In the genomic region with DNA sequence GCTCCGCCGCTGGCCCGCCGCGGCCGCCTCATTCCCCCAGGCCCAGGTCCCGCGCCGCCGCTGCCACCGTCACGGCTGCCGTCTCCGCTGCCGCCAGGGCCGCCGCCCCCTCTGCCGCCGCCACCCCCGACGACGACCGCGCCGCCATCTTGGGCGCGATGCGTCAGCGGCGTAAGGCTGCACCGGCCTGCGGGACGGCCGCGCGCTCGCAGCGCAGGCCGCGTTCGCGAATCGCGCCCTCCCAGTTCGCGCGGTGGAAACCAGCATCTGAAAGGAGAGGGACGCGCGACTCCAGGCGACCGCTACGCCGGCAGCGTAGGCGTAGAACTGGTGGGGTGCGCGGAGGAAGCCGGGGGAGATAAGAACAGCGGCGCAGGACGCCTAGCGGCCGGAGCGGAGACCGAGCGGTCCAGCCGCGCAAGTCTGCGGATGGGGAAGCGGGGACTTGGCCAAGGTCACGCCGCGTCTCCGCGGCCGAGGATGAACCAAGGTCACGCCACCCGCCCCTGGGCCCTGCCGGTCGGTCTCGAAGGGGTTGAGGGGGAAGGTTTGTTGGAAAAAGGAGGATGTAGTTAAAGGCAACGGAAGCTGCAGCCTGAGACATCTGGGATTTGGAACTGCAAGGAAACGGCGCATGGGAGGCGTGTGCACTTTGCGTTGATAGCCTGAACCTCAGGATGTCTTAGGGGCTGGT, we compare ENCODE assay signal across 1 cellular context.
TF ChIP-seq lines count a peak whose summit lies in the region.

A gene (minus strand): TSS at position 173 of the 694 bp plus-strand sequence. CDS start 307 bp downstream, outside the sequence.

TF ChIP-seq in HEK293, 187 proteins besides CTCF, POLR2A, EP300 and RAD21 (continued from another document):
- TF ChIP-seq, protein P1, sequence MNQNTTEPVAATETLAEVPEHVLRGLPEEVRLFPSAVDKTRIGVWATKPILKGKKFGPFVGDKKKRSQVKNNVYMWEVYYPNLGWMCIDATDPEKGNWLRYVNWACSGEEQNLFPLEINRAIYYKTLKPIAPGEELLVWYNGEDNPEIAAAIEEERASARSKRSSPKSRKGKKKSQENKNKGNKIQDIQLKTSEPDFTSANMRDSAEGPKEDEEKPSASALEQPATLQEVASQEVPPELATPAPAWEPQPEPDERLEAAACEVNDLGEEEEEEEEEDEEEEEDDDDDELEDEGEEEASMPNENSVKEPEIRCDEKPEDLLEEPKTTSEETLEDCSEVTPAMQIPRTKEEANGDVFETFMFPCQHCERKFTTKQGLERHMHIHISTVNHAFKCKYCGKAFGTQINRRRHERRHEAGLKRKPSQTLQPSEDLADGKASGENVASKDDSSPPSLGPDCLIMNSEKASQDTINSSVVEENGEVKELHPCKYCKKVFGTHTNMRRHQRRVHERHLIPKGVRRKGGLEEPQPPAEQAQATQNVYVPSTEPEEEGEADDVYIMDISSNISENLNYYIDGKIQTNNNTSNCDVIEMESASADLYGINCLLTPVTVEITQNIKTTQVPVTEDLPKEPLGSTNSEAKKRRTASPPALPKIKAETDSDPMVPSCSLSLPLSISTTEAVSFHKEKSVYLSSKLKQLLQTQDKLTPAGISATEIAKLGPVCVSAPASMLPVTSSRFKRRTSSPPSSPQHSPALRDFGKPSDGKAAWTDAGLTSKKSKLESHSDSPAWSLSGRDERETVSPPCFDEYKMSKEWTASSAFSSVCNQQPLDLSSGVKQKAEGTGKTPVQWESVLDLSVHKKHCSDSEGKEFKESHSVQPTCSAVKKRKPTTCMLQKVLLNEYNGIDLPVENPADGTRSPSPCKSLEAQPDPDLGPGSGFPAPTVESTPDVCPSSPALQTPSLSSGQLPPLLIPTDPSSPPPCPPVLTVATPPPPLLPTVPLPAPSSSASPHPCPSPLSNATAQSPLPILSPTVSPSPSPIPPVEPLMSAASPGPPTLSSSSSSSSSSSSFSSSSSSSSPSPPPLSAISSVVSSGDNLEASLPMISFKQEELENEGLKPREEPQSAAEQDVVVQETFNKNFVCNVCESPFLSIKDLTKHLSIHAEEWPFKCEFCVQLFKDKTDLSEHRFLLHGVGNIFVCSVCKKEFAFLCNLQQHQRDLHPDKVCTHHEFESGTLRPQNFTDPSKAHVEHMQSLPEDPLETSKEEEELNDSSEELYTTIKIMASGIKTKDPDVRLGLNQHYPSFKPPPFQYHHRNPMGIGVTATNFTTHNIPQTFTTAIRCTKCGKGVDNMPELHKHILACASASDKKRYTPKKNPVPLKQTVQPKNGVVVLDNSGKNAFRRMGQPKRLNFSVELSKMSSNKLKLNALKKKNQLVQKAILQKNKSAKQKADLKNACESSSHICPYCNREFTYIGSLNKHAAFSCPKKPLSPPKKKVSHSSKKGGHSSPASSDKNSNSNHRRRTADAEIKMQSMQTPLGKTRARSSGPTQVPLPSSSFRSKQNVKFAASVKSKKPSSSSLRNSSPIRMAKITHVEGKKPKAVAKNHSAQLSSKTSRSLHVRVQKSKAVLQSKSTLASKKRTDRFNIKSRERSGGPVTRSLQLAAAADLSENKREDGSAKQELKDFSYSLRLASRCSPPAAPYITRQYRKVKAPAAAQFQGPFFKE (tag by site-specific recombination; IDR thresholded peaks at IDR 0.05; ENCODE audit: borderline replicate concordance): no peak
- TF ChIP-seq, protein P2, sequence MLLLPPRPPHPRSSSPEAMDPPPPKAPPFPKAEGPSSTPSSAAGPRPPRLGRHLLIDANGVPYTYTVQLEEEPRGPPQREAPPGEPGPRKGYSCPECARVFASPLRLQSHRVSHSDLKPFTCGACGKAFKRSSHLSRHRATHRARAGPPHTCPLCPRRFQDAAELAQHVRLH (tag by site-specific recombination; IDR thresholded peaks at IDR 0.05): peak; percentile 38; the same call in 1 of the 2 replicates
- peak; percentile 23 for TF ChIP-seq ZNF654 (tag by site-specific recombination; IDR thresholded peaks at IDR 0.05; ENCODE audit: low read depth)
- no peak for TF ChIP-seq ZNF571 (tag by site-specific recombination; IDR thresholded peaks at IDR 0.05)
- TF ChIP-seq ZNF624 (tag by site-specific recombination; IDR thresholded peaks at IDR 0.05): no peak
- TF ChIP-seq ZNF555 (tag by site-specific recombination; conservative IDR thresholded peaks at IDR 0.05): no peak
- peak; percentile 30; the same call in 1 of the 2 replicates for TF ChIP-seq YY2 (tag by site-specific recombination; IDR thresholded peaks at IDR 0.05)
- TF ChIP-seq ZNF561 (tag by site-specific recombination; IDR thresholded peaks at IDR 0.05; ENCODE audit: borderline replicate concordance): peak; percentile 44; the same call in 1 of the 2 replicates
- no peak for TF ChIP-seq SETDB1 (IDR thresholded peaks at IDR 0.05; ENCODE audit: insufficient read length, low read length)
- TF ChIP-seq ZNF843 (tag by site-specific recombination; IDR thresholded peaks at IDR 0.05): peak; percentile 68; the same call in 1 of the 2 replicates
- no peak for TF ChIP-seq GLI2 (tag by site-specific recombination; IDR thresholded peaks at IDR 0.05; ENCODE audit: borderline replicate concordance, low read depth)
- no peak for TF ChIP-seq ZNF529 (tag by site-specific recombination; IDR thresholded peaks at IDR 0.05; ENCODE audit: insufficient replicate concordance)
- TF ChIP-seq ZBTB7A (tag by site-specific recombination; IDR thresholded peaks at IDR 0.05; ENCODE audit: low read depth): peak; percentile 40; the same call in 1 of the 2 replicates
- TF ChIP-seq, protein P3, sequence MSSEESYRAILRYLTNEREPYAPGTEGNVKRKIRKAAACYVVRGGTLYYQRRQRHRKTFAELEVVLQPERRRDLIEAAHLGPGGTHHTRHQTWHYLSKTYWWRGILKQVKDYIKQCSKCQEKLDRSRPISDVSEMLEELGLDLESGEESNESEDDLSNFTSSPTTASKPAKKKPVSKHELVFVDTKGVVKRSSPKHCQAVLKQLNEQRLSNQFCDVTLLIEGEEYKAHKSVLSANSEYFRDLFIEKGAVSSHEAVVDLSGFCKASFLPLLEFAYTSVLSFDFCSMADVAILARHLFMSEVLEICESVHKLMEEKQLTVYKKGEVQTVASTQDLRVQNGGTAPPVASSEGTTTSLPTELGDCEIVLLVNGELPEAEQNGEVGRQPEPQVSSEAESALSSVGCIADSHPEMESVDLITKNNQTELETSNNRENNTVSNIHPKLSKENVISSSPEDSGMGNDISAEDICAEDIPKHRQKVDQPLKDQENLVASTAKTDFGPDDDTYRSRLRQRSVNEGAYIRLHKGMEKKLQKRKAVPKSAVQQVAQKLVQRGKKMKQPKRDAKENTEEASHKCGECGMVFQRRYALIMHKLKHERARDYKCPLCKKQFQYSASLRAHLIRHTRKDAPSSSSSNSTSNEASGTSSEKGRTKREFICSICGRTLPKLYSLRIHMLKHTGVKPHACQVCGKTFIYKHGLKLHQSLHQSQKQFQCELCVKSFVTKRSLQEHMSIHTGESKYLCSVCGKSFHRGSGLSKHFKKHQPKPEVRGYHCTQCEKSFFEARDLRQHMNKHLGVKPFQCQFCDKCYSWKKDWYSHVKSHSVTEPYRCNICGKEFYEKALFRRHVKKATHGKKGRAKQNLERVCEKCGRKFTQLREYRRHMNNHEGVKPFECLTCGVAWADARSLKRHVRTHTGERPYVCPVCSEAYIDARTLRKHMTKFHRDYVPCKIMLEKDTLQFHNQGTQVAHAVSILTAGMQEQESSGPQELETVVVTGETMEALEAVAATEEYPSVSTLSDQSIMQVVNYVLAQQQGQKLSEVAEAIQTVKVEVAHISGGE (tag by site-specific recombination; conservative IDR thresholded peaks at IDR 0.05; ENCODE audit: low read depth): peak; percentile 42; the same call in 1 of the 2 replicates
- TF ChIP-seq ZBTB8A (tag by site-specific recombination; IDR thresholded peaks at IDR 0.05): peak; percentile 41; the same call in 1 of the 2 replicates
- TF ChIP-seq ZNF133 (tag by site-specific recombination; IDR thresholded peaks at IDR 0.05): no peak
- no peak for TF ChIP-seq ZNF433 (tag by site-specific recombination; IDR thresholded peaks at IDR 0.05; ENCODE audit: low read depth)
- TF ChIP-seq ZNF544 (tag by site-specific recombination; IDR thresholded peaks at IDR 0.05): no peak
